9 cellular contexts compared by ENCODE assay signal in the genomic region with DNA sequence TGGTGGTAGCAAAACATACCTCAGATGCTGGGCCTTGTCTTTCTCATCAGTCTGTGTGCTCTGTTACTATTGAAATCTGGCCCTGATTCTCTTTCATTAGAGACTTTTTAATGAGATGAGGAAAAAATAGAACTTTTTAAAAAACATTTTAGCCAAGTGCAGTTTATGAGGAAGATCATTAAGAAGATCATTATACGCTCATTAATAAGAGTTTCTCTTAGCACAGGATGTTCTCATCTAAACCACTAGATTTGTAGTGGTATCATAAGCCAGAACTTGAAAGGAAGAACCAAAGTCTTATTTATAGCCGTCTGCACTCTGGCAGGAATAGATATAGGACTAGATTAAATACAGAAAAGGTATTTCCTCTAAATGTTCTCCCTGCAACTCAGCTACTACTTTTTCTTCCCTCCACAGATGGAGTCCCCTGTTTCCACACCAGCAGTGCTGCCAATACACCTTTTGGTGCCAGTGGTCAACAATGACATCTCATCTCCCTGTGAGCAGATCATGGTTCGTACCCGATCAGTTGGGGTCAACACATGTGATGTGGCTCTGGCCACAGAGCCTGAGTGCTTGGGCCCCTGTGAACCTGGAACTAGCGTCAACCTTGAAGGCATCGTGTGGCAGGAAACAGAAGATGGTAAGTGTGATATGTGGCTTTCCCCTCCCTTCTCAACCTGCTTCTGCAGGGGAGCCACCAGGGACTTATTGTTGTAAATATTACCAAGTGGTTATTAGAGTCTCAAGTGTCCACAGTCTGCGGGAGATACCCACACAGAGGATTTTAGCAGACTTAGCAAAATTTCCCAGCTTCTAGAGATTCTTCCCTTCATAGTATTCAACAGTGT.
A peak's percentile ranks its signal among the peaks of the same experiment; 100 is the strongest.
DNase-seq lines count a peak whose midpoint lies in the region; ATAC-seq, FAIRE-seq and TF ChIP-seq lines count a peak whose summit lies in the region.
"Had no signal": no experiment of that assay in that cellular context is flagged by ENCODE, and none has a peak within 500 bp of the region (broad histone marks: within the 10 kb centered on the region; RNA-seq: fewer than 3 reads in every experiment).

No MANE protein-coding gene starts in this region.

- no peaks in the 10 kb centered on the region for H3K9me3 ChIP-seq in lower lobe of right lung
- H3K9me3 ChIP-seq in PC-3 (ENCODE audit: low read length): no peaks in the 10 kb centered on the region

- DNase-seq in GM12892 (ENCODE audit: insufficient read length) (no peak), lower lobe of right lung (no peak), ecto neural progenitor cell (ENCODE audit: low spot score) (no peak), hepatic stellate cell (ENCODE audit: low spot score) (no peak), PC-3 (no peak), foreskin fibroblast (no peak)
- peak; percentile 2 to 18 for DNase-seq in activated CD4-positive, alpha-beta T cell treated with anti-CD3 and anti-CD28 coated beads, Interleukin-2, amount 50 U/mL, for 4 hours
- DNase-seq: right cardiac atrium had no signal

- no peaks in the 10 kb centered on the region for H3K9me2 ChIP-seq in PC-3 (replicated peaks; ENCODE audit: low read length)

- FAIRE-seq in GM12892 (lab: Jason Lieb, UNC): peak; percentile 96

- peaks cover 6% of the 10 kb centered on the region; the same call in 1 of the 2 replicates for H4K20me1 ChIP-seq in PC-3 (ENCODE audit: low read length)

- intact Hi-C loops in lower lobe of right lung (cut with DNase I) (no loop called here), PC-3 (cut with micrococcal nuclease) (no loop called here)

- ATAC-seq in HG02885 (IDR thresholded peaks at IDR 0.05; ENCODE audit: poor library complexity, unreplicated experiment) (peak; percentile 58), lower lobe of right lung (peak; percentile 59), PC-3 (no peak)

- H3K27me3 ChIP-seq in lower lobe of right lung (ENCODE audit: low read depth) (no peaks in the 10 kb centered on the region), PC-3 (ENCODE audit: low read length) (no peaks in the 10 kb centered on the region)

- no TSS peak for BruUV-seq in PC-3 (replicated peaks; lab: Mats Ljungman, UMichigan)

- TF ChIP-seq CTCF in lower lobe of right lung (IDR thresholded peaks at IDR 0.05): no peak
- no peak for TF ChIP-seq CTCF in PC-3 (conservative IDR thresholded peaks at IDR 0.05; ENCODE audit: low read depth, low read length)
- no peak for TF ChIP-seq CTCF in foreskin fibroblast (IDR thresholded peaks at IDR 0.05; ENCODE audit: low read depth, low read length)

- no peak overlapping the region for H3K9ac ChIP-seq in PC-3 (ENCODE audit: low read length)

- H3F3A ChIP-seq in PC-3 (ENCODE audit: low read length, unreplicated experiment): no peaks in the 10 kb centered on the region

- no peak overlapping the region for H3K4me2 ChIP-seq in PC-3 (ENCODE audit: low read length)

- H3K4me3 ChIP-seq in lower lobe of right lung: no peak overlapping the region
- no peak overlapping the region for H3K4me3 ChIP-seq in PC-3 (ENCODE audit: low read length)
- H3K4me3 ChIP-seq in foreskin fibroblast (ENCODE audit: low read depth in 1 of 2, low read length in 2 of 2): no peak overlapping the region

- peaks cover 48% of the 10 kb centered on the region for H3K4me1 ChIP-seq in lower lobe of right lung
- H3K4me1 ChIP-seq in PC-3 (ENCODE audit: insufficient read depth, low read length): peaks cover 22% of the 10 kb centered on the region

- H3K79me2 ChIP-seq in PC-3 (ENCODE audit: low read length): peaks cover 22% of the 10 kb centered on the region

- POLR2A ChIA-PET in PC-3 (lab: Charles Lee; ENCODE audit: unreplicated experiment): no interaction called here

- CTCF ChIA-PET in PC-3 (lab: Charles Lee): no interaction called here

- H3K36me3 ChIP-seq in lower lobe of right lung (peaks cover 10% of the 10 kb centered on the region), PC-3 (ENCODE audit: low read depth, low read length) (0 out of 2 replicates have a peak, but pooled peaks cover 3% of the 10 kb centered on the region)

- H2AFZ ChIP-seq in PC-3 (ENCODE audit: low read length): no peak overlapping the region

- TF ChIP-seq POLR2A in GM12892 (IDR thresholded peaks at IDR 0.05; ENCODE audit: low read depth, low read length): no peak

- H3K27ac ChIP-seq in lower lobe of right lung (peak overlapping the region; percentile 39), PC-3 (ENCODE audit: low read length) (no peak overlapping the region)

Comparison
In these comparisons a context has a peak if more than half of its experiments do, and no peak if none do; other contexts are left out.
1. DNase-seq: peak in activated CD4-positive, alpha-beta T cell treated with anti-CD3 and anti-CD28 coated beads, Interleukin-2, amount 50 U/mL, for 4 hours (2 of 2); none in GM12892 (single experiment), lower lobe of right lung (single experiment), ecto neural progenitor cell (single experiment), hepatic stellate cell (single experiment), PC-3 (single experiment) and foreskin fibroblast (0 of 2).